21 cellular contexts compared by ENCODE assay signal in the genomic region with DNA sequence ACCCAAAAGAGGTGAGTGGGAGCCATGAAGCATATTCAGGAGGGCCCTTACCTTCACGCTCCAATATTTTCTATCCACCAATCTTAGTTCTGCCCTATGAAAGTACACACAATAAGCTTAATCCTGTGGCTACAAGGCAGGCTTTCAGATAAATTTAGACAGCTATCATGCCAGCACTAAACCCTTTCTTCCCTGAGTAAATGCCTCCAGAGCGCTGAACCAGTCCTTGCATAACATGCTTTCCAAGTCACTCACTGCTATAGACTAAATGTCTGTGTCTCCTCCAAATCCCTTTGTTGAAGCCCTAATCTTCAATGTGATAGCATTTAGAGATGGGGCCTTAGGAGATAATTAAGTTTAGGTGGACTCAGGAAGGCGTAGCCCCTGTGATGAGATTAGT. TPM values are rescaled to one million over a fixed set of nuclear protein-coding genes. Genes with fewer than 3 reads are reported as not detected.
"Had no signal": no experiment of that assay in that cellular context is flagged by ENCODE, and none has a peak within 500 bp of the region (broad histone marks: within the 10 kb centered on the region; RNA-seq: fewer than 3 reads in every experiment).

No MANE protein-coding gene starts in this region.

- ATAC-seq: activated CD8-positive, alpha-beta memory T cell treated with anti-CD3 and anti-CD28 coated beads, Interleukin-2, amount 10 ng/mL, durations not matched to agents 7 days and 5 days; mucosa of descending colon; sciatic nerve; stimulated activated memory B cell treated with anti-CD40 and anti-IgM and Interleukin-4, amounts not matched to agents 10 μg/mL and 1 μg/mL and 100 μg/mL, for 72 hours had no signal

- H3K4me3 ChIP-seq: colonic mucosa, gastrocnemius medialis, mucosa of descending colon, ovary, spleen, tibial nerve had no signal

- H3K36me3 Mint-ChIP-seq: activated CD8-positive, alpha-beta memory T cell treated with anti-CD3 and anti-CD28 coated beads, Interleukin-2, amount 10 ng/mL, durations not matched to agents 7 days and 5 days; activated naive CD8-positive, alpha-beta T cell; memory B cell; naive B cell; stimulated activated memory B cell treated with anti-CD40 and anti-IgM and Interleukin-4, amounts not matched to agents 10 μg/mL and 1 μg/mL and 100 μg/mL, for 72 hours had no signal

- H3K9me3 ChIP-seq: colonic mucosa, gastrocnemius medialis, mucosa of descending colon, ovary, spleen, tibial nerve had no signal

- H3K36me3 ChIP-seq: colonic mucosa, gastrocnemius medialis, ovary, spleen, tibial nerve had no signal

- H3K4me1 ChIP-seq: colonic mucosa, gastrocnemius medialis, spleen had no signal

- H3K27me3 Mint-ChIP-seq: activated CD4-positive, alpha-beta memory T cell treated with anti-CD3 and anti-CD28 coated beads, Interleukin-2, amount 10 ng/mL, durations not matched to agents 7 days and 5 days; activated CD8-positive, alpha-beta memory T cell treated with anti-CD3 and anti-CD28 coated beads, Interleukin-2, amount 10 ng/mL, durations not matched to agents 7 days and 5 days; activated naive CD8-positive, alpha-beta T cell; central memory CD8-positive, alpha-beta T cell; naive B cell; stimulated activated memory B cell treated with anti-CD40 and anti-IgM and Interleukin-4, amounts not matched to agents 10 μg/mL and 1 μg/mL and 100 μg/mL, for 72 hours had no signal

- H3K4me1 Mint-ChIP-seq: activated CD4-positive, alpha-beta memory T cell treated with anti-CD3 and anti-CD28 coated beads, Interleukin-2, amount 10 ng/mL, durations not matched to agents 7 days and 5 days; activated CD8-positive, alpha-beta memory T cell treated with anti-CD3 and anti-CD28 coated beads, Interleukin-2, amount 10 ng/mL, durations not matched to agents 7 days and 5 days; central memory CD8-positive, alpha-beta T cell; memory B cell; naive B cell; stimulated activated memory B cell treated with anti-CD40 and anti-IgM and Interleukin-4, amounts not matched to agents 10 μg/mL and 1 μg/mL and 100 μg/mL, for 72 hours had no signal

- DNase-seq: activated CD4-positive, alpha-beta memory T cell treated with anti-CD3 and anti-CD28 coated beads, Interleukin-2, amount 10 ng/mL, durations not matched to agents 7 days and 5 days; activated CD8-positive, alpha-beta memory T cell treated with anti-CD3 and anti-CD28 coated beads, Interleukin-2, amount 10 ng/mL, durations not matched to agents 7 days and 5 days; anterior cingulate cortex; colonic mucosa; erythroblast; gastrocnemius medialis; head of caudate nucleus; mucosa of descending colon; naive B cell; ovary; spleen; stimulated activated CD4-positive, alpha-beta T cell treated with anti-CD3 and anti-CD28 coated beads, Interleukin-4, amount 100 ng/mL, for 4 hours; T-helper 2 cell had no signal

- H3K27me3 ChIP-seq: colonic mucosa, gastrocnemius medialis, ovary, spleen, tibial nerve had no signal

- H3K4me3 Mint-ChIP-seq: activated CD4-positive, alpha-beta memory T cell treated with anti-CD3 and anti-CD28 coated beads, Interleukin-2, amount 10 ng/mL, durations not matched to agents 7 days and 5 days; activated CD8-positive, alpha-beta memory T cell treated with anti-CD3 and anti-CD28 coated beads, Interleukin-2, amount 10 ng/mL, durations not matched to agents 7 days and 5 days; activated naive CD8-positive, alpha-beta T cell; central memory CD8-positive, alpha-beta T cell; memory B cell; naive B cell; neural crest cell; stimulated activated memory B cell treated with anti-CD40 and anti-IgM and Interleukin-4, amounts not matched to agents 10 μg/mL and 1 μg/mL and 100 μg/mL, for 72 hours had no signal

- H3K27ac Mint-ChIP-seq: activated CD4-positive, alpha-beta memory T cell treated with anti-CD3 and anti-CD28 coated beads, Interleukin-2, amount 10 ng/mL, durations not matched to agents 7 days and 5 days; activated CD8-positive, alpha-beta memory T cell treated with anti-CD3 and anti-CD28 coated beads, Interleukin-2, amount 10 ng/mL, durations not matched to agents 7 days and 5 days; activated naive CD8-positive, alpha-beta T cell; memory B cell; naive B cell; stimulated activated memory B cell treated with anti-CD40 and anti-IgM and Interleukin-4, amounts not matched to agents 10 μg/mL and 1 μg/mL and 100 μg/mL, for 72 hours had no signal

- H3K27ac ChIP-seq: colonic mucosa, gastrocnemius medialis, ovary, spleen had no signal

RNA-seq across cellular contexts. Expression of gene FIBIN, which starts 50.3 kb away (rescaled TPM):
- total RNA-seq: activated CD4-positive, alpha-beta memory T cell treated with anti-CD3 and anti-CD28 coated beads, Interleukin-2, amount 10 ng/mL, durations not matched to agents 7 days and 5 days; activated CD8-positive, alpha-beta memory T cell treated with anti-CD3 and anti-CD28 coated beads, Interleukin-2, amount 10 ng/mL, durations not matched to agents 7 days and 5 days; pulmonary artery endothelial cell had no signal
